Comparison of ENCODE assay signal across 11 cellular contexts in the genomic region with DNA sequence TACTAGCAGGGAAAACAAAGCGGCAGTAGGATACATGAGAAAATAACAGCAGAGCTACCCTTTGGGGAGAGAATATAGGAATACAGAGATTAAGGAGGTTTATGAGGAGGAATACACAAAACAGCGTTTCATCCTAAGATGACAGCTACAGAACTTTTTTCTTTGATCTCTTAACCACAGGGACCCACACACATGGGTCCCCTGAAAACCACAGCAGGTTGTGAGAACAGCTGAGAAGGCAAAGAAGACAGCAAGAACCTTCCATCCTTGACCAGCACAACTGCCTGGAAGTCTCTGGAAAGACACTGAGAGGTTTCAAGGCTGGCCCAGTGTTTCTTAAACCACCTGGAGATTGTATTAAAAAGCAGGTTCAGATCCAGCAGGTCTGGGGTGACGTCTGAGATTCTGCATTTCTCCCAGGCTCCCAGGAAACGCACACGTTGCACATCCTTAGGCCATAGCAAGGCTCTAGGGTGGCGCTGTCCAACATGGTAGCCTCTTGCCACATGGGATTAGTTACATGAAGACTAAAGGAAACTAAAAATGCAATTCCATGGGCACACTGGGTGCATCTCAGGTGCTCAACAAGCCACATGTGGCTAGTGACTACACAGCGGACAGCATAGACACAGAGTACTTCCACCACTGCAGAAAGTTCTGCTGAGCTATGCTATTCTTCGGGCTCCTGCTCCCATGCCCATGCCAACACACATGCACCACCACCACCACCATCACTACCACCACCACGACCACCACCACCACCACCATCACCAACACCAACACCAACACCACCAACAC.
DNase-seq lines count a peak whose midpoint lies in the region; ATAC-seq, FAIRE-seq and TF ChIP-seq lines count a peak whose summit lies in the region.
"Had no signal": no experiment of that assay in that cellular context is flagged by ENCODE, and none has a peak within 500 bp of the region (broad histone marks: within the 10 kb centered on the region; RNA-seq: fewer than 3 reads in every experiment).

No MANE protein-coding gene starts in this region.

- H3K9ac ChIP-seq in BLaER1 treated with 17β-estradiol and CSF1 and Interleukin-3, amounts not matched to agents 10 nM and 100 nM = no peak overlapping the region

- 89 to 94% (median 94%) methylated on average over 8 to 9 of the region's 9 CpGs for WGBS in small intestine, 3 donors

- no peak for TF ChIP-seq POLR2A in gastrocnemius medialis (IDR thresholded peaks at IDR 0.05)

- BruUV-seq in OCI-LY7 (replicated peaks; lab: Mats Ljungman, UMichigan) = no TSS peak

- POLR2A ChIA-PET in OCI-LY7 (lab: Charles Lee) = interaction anchor here (0.6 to 1.6 kb wide), 4 partner anchors 8 to 59 kb away, joined by 3 to 8 read pairs (median 4); no protein-coding TSS in a partner anchor

- CTCF ChIA-PET in OCI-LY7 (lab: Charles Lee; ENCODE audit: unreplicated experiment) = no interaction called here

- peak overlapping the region in 7 of 11 experiments; percentile 24 to 71 (median 52); a peak in 13 of 22 replicates for H3K4me2 ChIP-seq in BLaER1 treated with 17β-estradiol and CSF1 and Interleukin-3, amounts not matched to agents 10 nM and 100 nM
- peak overlapping the region; percentile 35 for H3K4me2 ChIP-seq in OCI-LY7 (ENCODE audit: low read length)

- peaks cover 46 to 84% (median 64%) of the 10 kb centered on the region in 11 experiments for H3K36me3 ChIP-seq in BLaER1 treated with 17β-estradiol and CSF1 and Interleukin-3, amounts not matched to agents 10 nM and 100 nM
- peaks cover 37% of the 10 kb centered on the region for H3K36me3 ChIP-seq in OCI-LY7 (ENCODE audit: insufficient read depth, low read length)
- peaks cover 0 to 2% of the 10 kb centered on the region in 2 donors for H3K36me3 ChIP-seq in small intestine (ENCODE audit: control insufficient read depth in 2 of 2, insufficient read depth in 2 of 2, low read length in 2 of 2)
- H3K36me3 ChIP-seq in gastrocnemius medialis = no peaks in the 10 kb centered on the region
- H3K36me3 ChIP-seq: HAP-1 had no signal

- ATAC-seq in GM18907 (IDR thresholded peaks at IDR 0.05; ENCODE audit: unreplicated experiment) (peak; percentile 62), HG02678 (IDR thresholded peaks at IDR 0.05; ENCODE audit: unreplicated experiment) (peak; percentile 74), gastrocnemius medialis (no peak)

- FAIRE-seq in small intestine (lab: Jason Lieb, UNC) = no peak
- FAIRE-seq: endothelial cell of umbilical vein had no signal

- no peaks in the 10 kb centered on the region for H3K9me2 ChIP-seq in OCI-LY7 (ENCODE audit: insufficient read depth, low read length)

- TF ChIP-seq CTCF in OCI-LY7 (conservative IDR thresholded peaks at IDR 0.05; ENCODE audit: low read length) (no peak), gastrocnemius medialis (IDR thresholded peaks at IDR 0.05 in 4 of 5, conservative IDR thresholded peaks at IDR 0.05 in 1 of 5) (no peak)

- H3K27ac ChIP-seq in BLaER1 treated with 17β-estradiol and CSF1 and Interleukin-3, amounts not matched to agents 10 nM and 100 nM = no peak overlapping the region
- no peak overlapping the region for H3K27ac ChIP-seq in OCI-LY7 (ENCODE audit: low read depth, low read length, poor library complexity, severe bottlenecking)
- H3K27ac ChIP-seq in small intestine (ENCODE audit: low read depth in 1 of 2, low read length in 1 of 2) = no peak overlapping the region
- no peak overlapping the region for H3K27ac ChIP-seq in gastrocnemius medialis

- no peak overlapping the region for H3K4me3 ChIP-seq in BLaER1 treated with 17β-estradiol and CSF1 and Interleukin-3, amounts not matched to agents 10 nM and 100 nM
- H3K4me3 ChIP-seq in OCI-LY7 (ENCODE audit: low read depth, low read length, poor library complexity, severe bottlenecking) = no peak overlapping the region
- H3K4me3 ChIP-seq in small intestine (ENCODE audit: low read depth in 1 of 2, low read length in 2 of 2) = no peak overlapping the region
- no peak overlapping the region for H3K4me3 ChIP-seq in gastrocnemius medialis
- H3K4me3 ChIP-seq: HAP-1 had no signal

- H3K79me2 ChIP-seq in OCI-LY7 (ENCODE audit: insufficient read depth, low read depth, low read length) = peaks cover 6% of the 10 kb centered on the region; the same call in 1 of the 2 replicates

- no peaks in the 10 kb centered on the region for H3K27me3 ChIP-seq in BLaER1 treated with 17β-estradiol and CSF1 and Interleukin-3, amounts not matched to agents 10 nM and 100 nM
- H3K27me3 ChIP-seq in small intestine (ENCODE audit: control insufficient read depth in 2 of 2, insufficient read depth in 2 of 2, low read length in 2 of 2) = no peaks in the 10 kb centered on the region
- no peaks in the 10 kb centered on the region for H3K27me3 ChIP-seq in gastrocnemius medialis

- H3K9me3 ChIP-seq in BLaER1 treated with 17β-estradiol and CSF1 and Interleukin-3, amounts not matched to agents 10 nM and 100 nM (replicated peaks in 1 of 11) = peaks cover 12 to 38% (median 29%) of the 10 kb centered on the region in 11 experiments
- peaks cover 7% of the 10 kb centered on the region; the same call in 1 of the 2 replicates for H3K9me3 ChIP-seq in OCI-LY7 (ENCODE audit: low read length)
- no peaks in the 10 kb centered on the region for H3K9me3 ChIP-seq in small intestine (ENCODE audit: control insufficient read depth, low read depth)
- no peaks in the 10 kb centered on the region for H3K9me3 ChIP-seq in gastrocnemius medialis
- H3K9me3 ChIP-seq: HAP-1 had no signal

- H2AFZ ChIP-seq in OCI-LY7 (ENCODE audit: low read length) = no peak overlapping the region

- in situ Hi-C loops in gastrocnemius medialis (cut with MboI; ENCODE audit: low sequenced_read_pairs in 4 of 4) = no loop called here

- DNase-seq in OCI-LY7 (ENCODE audit: low spot score) (no peak), small intestine (no peak), gastrocnemius medialis (no peak), NCI-H2227 treated with DMSO at 0.1 percent for 48 hours (lab: John Stamatoyannopoulos, UW) (no peak)
- DNase-seq in stimulated activated CD4-positive, alpha-beta T cell treated with anti-CD3 and anti-CD28 coated beads, Interleukin-4, amount 100 ng/mL, for 24 hours = no peak
- DNase-seq: anterior cingulate cortex had no signal

- intact Hi-C loops in OCI-LY7 (cut with micrococcal nuclease; ENCODE audit: unreplicated experiment) = no loop called here
- intact Hi-C loops in gastrocnemius medialis (cut with DNase I; ENCODE audit: low total_unique reads) = no loop called here

- H4K20me1 ChIP-seq in BLaER1 treated with 17β-estradiol and CSF1 and Interleukin-3, amounts not matched to agents 10 nM and 100 nM = peaks cover 0 to 79% (median 9%) of the 10 kb centered on the region in 11 experiments; a peak in 14 of 22 replicates
- no peaks in the 10 kb centered on the region for H4K20me1 ChIP-seq in OCI-LY7 (ENCODE audit: insufficient read depth, low read length)

- peaks cover 0 to 31% (median 12%) of the 10 kb centered on the region in 10 experiments; a peak in 13 of 20 replicates for H3K4me1 ChIP-seq in BLaER1 treated with 17β-estradiol and CSF1 and Interleukin-3, amounts not matched to agents 10 nM and 100 nM
- peaks cover 13% of the 10 kb centered on the region for H3K4me1 ChIP-seq in OCI-LY7 (ENCODE audit: insufficient read depth, low read length, poor library complexity, severe bottlenecking)
- peaks cover 0 to 2% of the 10 kb centered on the region in 2 donors for H3K4me1 ChIP-seq in small intestine (ENCODE audit: control insufficient read depth in 2 of 2, insufficient read depth in 1 of 2, low read depth in 1 of 2, low read length in 1 of 2)
- H3K4me1 ChIP-seq in gastrocnemius medialis = peaks cover 16 to 31% of the 10 kb centered on the region in 2 donors
- H3K4me1 ChIP-seq: HAP-1 had no signal

Comparison
In these comparisons a context has a peak if more than half of its experiments do, and no peak if none do; other contexts are left out.
1. ATAC-seq: peak in GM18907 (single experiment) and HG02678 (single experiment); none in gastrocnemius medialis (0 of 2).